ENCODE assay signal across 1 cellular context in genomic region chr13:97986841-97987240, GRCh38.
TF ChIP-seq lines count a peak whose summit lies in the region.

No MANE protein-coding gene starts in this region.

TF ChIP-seq in H1, 55 proteins besides CTCF, POLR2A, EP300 and RAD21 (continued from another document):
- TF ChIP-seq, protein P1, sequence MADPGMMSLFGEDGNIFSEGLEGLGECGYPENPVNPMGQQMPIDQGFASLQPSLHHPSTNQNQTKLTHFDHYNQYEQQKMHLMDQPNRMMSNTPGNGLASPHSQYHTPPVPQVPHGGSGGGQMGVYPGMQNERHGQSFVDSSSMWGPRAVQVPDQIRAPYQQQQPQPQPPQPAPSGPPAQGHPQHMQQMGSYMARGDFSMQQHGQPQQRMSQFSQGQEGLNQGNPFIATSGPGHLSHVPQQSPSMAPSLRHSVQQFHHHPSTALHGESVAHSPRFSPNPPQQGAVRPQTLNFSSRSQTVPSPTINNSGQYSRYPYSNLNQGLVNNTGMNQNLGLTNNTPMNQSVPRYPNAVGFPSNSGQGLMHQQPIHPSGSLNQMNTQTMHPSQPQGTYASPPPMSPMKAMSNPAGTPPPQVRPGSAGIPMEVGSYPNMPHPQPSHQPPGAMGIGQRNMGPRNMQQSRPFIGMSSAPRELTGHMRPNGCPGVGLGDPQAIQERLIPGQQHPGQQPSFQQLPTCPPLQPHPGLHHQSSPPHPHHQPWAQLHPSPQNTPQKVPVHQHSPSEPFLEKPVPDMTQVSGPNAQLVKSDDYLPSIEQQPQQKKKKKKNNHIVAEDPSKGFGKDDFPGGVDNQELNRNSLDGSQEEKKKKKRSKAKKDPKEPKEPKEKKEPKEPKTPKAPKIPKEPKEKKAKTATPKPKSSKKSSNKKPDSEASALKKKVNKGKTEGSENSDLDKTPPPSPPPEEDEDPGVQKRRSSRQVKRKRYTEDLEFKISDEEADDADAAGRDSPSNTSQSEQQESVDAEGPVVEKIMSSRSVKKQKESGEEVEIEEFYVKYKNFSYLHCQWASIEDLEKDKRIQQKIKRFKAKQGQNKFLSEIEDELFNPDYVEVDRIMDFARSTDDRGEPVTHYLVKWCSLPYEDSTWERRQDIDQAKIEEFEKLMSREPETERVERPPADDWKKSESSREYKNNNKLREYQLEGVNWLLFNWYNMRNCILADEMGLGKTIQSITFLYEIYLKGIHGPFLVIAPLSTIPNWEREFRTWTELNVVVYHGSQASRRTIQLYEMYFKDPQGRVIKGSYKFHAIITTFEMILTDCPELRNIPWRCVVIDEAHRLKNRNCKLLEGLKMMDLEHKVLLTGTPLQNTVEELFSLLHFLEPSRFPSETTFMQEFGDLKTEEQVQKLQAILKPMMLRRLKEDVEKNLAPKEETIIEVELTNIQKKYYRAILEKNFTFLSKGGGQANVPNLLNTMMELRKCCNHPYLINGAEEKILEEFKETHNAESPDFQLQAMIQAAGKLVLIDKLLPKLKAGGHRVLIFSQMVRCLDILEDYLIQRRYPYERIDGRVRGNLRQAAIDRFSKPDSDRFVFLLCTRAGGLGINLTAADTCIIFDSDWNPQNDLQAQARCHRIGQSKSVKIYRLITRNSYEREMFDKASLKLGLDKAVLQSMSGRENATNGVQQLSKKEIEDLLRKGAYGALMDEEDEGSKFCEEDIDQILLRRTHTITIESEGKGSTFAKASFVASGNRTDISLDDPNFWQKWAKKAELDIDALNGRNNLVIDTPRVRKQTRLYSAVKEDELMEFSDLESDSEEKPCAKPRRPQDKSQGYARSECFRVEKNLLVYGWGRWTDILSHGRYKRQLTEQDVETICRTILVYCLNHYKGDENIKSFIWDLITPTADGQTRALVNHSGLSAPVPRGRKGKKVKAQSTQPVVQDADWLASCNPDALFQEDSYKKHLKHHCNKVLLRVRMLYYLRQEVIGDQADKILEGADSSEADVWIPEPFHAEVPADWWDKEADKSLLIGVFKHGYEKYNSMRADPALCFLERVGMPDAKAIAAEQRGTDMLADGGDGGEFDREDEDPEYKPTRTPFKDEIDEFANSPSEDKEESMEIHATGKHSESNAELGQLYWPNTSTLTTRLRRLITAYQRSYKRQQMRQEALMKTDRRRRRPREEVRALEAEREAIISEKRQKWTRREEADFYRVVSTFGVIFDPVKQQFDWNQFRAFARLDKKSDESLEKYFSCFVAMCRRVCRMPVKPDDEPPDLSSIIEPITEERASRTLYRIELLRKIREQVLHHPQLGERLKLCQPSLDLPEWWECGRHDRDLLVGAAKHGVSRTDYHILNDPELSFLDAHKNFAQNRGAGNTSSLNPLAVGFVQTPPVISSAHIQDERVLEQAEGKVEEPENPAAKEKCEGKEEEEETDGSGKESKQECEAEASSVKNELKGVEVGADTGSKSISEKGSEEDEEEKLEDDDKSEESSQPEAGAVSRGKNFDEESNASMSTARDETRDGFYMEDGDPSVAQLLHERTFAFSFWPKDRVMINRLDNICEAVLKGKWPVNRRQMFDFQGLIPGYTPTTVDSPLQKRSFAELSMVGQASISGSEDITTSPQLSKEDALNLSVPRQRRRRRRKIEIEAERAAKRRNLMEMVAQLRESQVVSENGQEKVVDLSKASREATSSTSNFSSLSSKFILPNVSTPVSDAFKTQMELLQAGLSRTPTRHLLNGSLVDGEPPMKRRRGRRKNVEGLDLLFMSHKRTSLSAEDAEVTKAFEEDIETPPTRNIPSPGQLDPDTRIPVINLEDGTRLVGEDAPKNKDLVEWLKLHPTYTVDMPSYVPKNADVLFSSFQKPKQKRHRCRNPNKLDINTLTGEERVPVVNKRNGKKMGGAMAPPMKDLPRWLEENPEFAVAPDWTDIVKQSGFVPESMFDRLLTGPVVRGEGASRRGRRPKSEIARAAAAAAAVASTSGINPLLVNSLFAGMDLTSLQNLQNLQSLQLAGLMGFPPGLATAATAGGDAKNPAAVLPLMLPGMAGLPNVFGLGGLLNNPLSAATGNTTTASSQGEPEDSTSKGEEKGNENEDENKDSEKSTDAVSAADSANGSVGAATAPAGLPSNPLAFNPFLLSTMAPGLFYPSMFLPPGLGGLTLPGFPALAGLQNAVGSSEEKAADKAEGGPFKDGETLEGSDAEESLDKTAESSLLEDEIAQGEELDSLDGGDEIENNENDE (IDR thresholded peaks at IDR 0.05; ENCODE audit: insufficient replicate concordance, low read length), result no peak
- TF ChIP-seq RFX5 (IDR thresholded peaks at IDR 0.05; ENCODE audit: borderline replicate concordance, low read depth, low read length), result no peak
- TF ChIP-seq BRCA1 (IDR thresholded peaks at IDR 0.05; ENCODE audit: low read depth, low read length), result no peak
- no peak for TF ChIP-seq RNF2 (IDR thresholded peaks at IDR 0.05; ENCODE audit: borderline replicate concordance, low read depth, low read length, missing control alignments, poor library complexity, severe bottlenecking)
- TF ChIP-seq NRF1 (IDR thresholded peaks at IDR 0.05; ENCODE audit: low read depth, low read length), result no peak
- TF ChIP-seq TAF7 (optimal IDR thresholded peaks at IDR 0.05; ENCODE audit: borderline replicate concordance, low read depth, low read length), result no peak
- TF ChIP-seq KDM5A (IDR thresholded peaks at IDR 0.05; ENCODE audit: low read length), result no peak
- no peak for TF ChIP-seq ASH2L (IDR thresholded peaks at IDR 0.05; ENCODE audit: low read length)
- TF ChIP-seq SP2 (IDR thresholded peaks at IDR 0.05; ENCODE audit: low read length), result no peak
- TF ChIP-seq BACH1 (IDR thresholded peaks at IDR 0.05; ENCODE audit: low read length), result no peak
